17 cellular contexts compared by ENCODE assay signal in the genomic region with DNA sequence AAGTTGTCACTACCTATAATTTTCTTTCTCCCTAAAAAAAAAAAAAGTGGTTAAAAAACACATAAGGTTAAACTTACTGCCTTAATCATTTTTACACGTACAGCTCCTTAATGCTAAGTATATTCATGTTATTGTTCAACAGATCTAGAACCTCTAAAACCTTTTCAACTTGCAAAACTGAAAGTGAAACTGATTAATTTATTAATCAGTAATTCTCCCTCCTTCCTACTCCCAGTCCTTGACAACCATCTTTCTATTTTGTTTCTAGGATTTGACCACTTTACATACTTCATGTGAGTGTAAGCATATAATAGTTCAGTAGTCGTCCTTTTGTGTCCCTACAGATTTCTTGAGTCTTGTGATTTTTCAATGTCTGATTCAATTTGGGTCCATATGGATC.
DNase-seq lines count a peak whose midpoint lies in the region; FAIRE-seq and TF ChIP-seq lines count a peak whose summit lies in the region.
"Had no signal": no experiment of that assay in that cellular context is flagged by ENCODE, and none has a peak within 500 bp of the region (broad histone marks: within the 10 kb centered on the region; RNA-seq: fewer than 3 reads in every experiment).

No MANE protein-coding gene starts in this region.

- H3K27me3 ChIP-seq in SK-N-SH (ENCODE audit: insufficient read depth) (no peaks in the 10 kb centered on the region), smooth muscle cell (ENCODE audit: low read depth) (no peaks in the 10 kb centered on the region), tibial artery (no peaks in the 10 kb centered on the region)
- H3K27me3 ChIP-seq: BLaER1 treated with 17β-estradiol and CSF1 and Interleukin-3, amounts not matched to agents 10 nM and 100 nM; esophagus squamous epithelium had no signal

- CTCF ChIA-PET in SK-N-SH (lab: Yijun Ruan, JAX): interaction anchor here (1.2 to 2.3 kb wide), 2 partner anchors 14 to 539 kb away, joined by 4 to 6 read pairs; no protein-coding TSS in a partner anchor

- peak; percentile 9 for DNase-seq in HTR-8/SVneo (ENCODE audit: insufficient read length, low spot score)
- no peak for DNase-seq in SK-N-SH
- DNase-seq in fibroblast of pulmonary artery (ENCODE audit: low read depth): peak; percentile 11
- no peak for DNase-seq in smooth muscle cell (lab: John Stamatoyannopoulos, UW; ENCODE audit: unreplicated experiment)
- no peak for DNase-seq in DMS79 (lab: John Stamatoyannopoulos, UW)
- no peak for DNase-seq in tibial artery
- no peak for DNase-seq in NOMO-1 (lab: John Stamatoyannopoulos, UW; ENCODE audit: unreplicated experiment in 2 of 2)
- DNase-seq: activated CD4-positive, CD25-positive, alpha-beta regulatory T cell treated with anti-CD3 and anti-CD28 coated beads, Interleukin-2, amount 50 U/mL, for 72 hours; activated naive CD8-positive, alpha-beta T cell treated with anti-CD3 and anti-CD28 coated beads, Interleukin-2, amount 10 ng/mL, durations not matched to agents 7 days and 5 days; DMS153; esophagus squamous epithelium; IMR-90; natural killer cell; NCI-H1048; NCI-H524 treated with DMSO at 0.1 percent for 48 hours; substantia nigra had no signal

- TF ChIP-seq RAD21 in SK-N-SH (IDR thresholded peaks at IDR 0.05; ENCODE audit: low read length): no peak

- H3K4me3 ChIP-seq in SK-N-SH (ENCODE audit: low read depth in 2 of 2, low read length in 1 of 2) (peak overlapping the region in 1 of 2 experiments; percentile 4; a peak in 1 of 4 replicates), fibroblast of pulmonary artery (replicated peaks; ENCODE audit: low read depth, low read length) (peak overlapping the region; percentile 5), smooth muscle cell (no peak overlapping the region), tibial artery (no peak overlapping the region)
- H3K4me3 ChIP-seq: BLaER1 treated with 17β-estradiol and CSF1 and Interleukin-3, amounts not matched to agents 10 nM and 100 nM had no signal

- H3K9ac ChIP-seq in SK-N-SH (no peak overlapping the region), smooth muscle cell (ENCODE audit: low read depth) (no peak overlapping the region)
- H3K9ac ChIP-seq: BLaER1 treated with 17β-estradiol and CSF1 and Interleukin-3, amounts not matched to agents 10 nM and 100 nM had no signal

- H3K9me3 ChIP-seq in SK-N-SH: no peaks in the 10 kb centered on the region
- no peaks in the 10 kb centered on the region for H3K9me3 ChIP-seq in smooth muscle cell (replicated peaks; ENCODE audit: low read depth)
- no peaks in the 10 kb centered on the region for H3K9me3 ChIP-seq in tibial artery
- H3K9me3 ChIP-seq: BLaER1 treated with 17β-estradiol and CSF1 and Interleukin-3, amounts not matched to agents 10 nM and 100 nM; esophagus squamous epithelium had no signal

- WGBS in SK-N-SH (ENCODE audit: low lambda C conversion rate): 30% methylated on average over 2 of the region's 2 CpGs
- WGBS in smooth muscle cell (ENCODE audit: low lambda C conversion rate): 83% methylated on average over 2 of the region's 2 CpGs

- H3K4me1 ChIP-seq in SK-N-SH (ENCODE audit: control insufficient read depth in 1 of 2, insufficient read depth in 2 of 2, low read depth in 1 of 2, low read length in 1 of 2) (no peaks in the 10 kb centered on the region), smooth muscle cell (ENCODE audit: low read depth) (no peaks in the 10 kb centered on the region), tibial artery (no peaks in the 10 kb centered on the region)
- H3K4me1 ChIP-seq: BLaER1 treated with 17β-estradiol and CSF1 and Interleukin-3, amounts not matched to agents 10 nM and 100 nM; esophagus squamous epithelium had no signal

- no peak for FAIRE-seq in HTR-8/SVneo (lab: Jason Lieb, UNC)

- no peaks in the 10 kb centered on the region for H3K79me2 ChIP-seq in SK-N-SH (ENCODE audit: insufficient read depth)
- no peaks in the 10 kb centered on the region for H3K79me2 ChIP-seq in smooth muscle cell (ENCODE audit: low read depth)

- POLR2A ChIA-PET in SK-N-SH (lab: Yijun Ruan, JAX): no interaction called here

- H3K4me2 ChIP-seq in SK-N-SH (peak overlapping the region; percentile 35), smooth muscle cell (peak overlapping the region; percentile 51)

- peak overlapping the region in 1 of 2 experiments; percentile 6; a peak in 1 of 4 replicates for H3K27ac ChIP-seq in SK-N-SH (ENCODE audit: low read depth in 2 of 2, low read length in 1 of 2)
- no peak overlapping the region for H3K27ac ChIP-seq in smooth muscle cell (ENCODE audit: low read depth)
- no peak overlapping the region for H3K27ac ChIP-seq in tibial artery
- H3K27ac ChIP-seq: BLaER1 treated with 17β-estradiol and CSF1 and Interleukin-3, amounts not matched to agents 10 nM and 100 nM; esophagus squamous epithelium had no signal

- H3F3A ChIP-seq in SK-N-SH (replicated peaks; ENCODE audit: insufficient read depth): no peaks in the 10 kb centered on the region
- no peaks in the 10 kb centered on the region for H3F3A ChIP-seq in smooth muscle cell (ENCODE audit: low read depth)

- intact Hi-C loops in tibial artery (cut with DNase I; ENCODE audit: low total_unique reads): no loop called here

- no peaks in the 10 kb centered on the region for H3K9me2 ChIP-seq in SK-N-SH

- H3K36me3 ChIP-seq in SK-N-SH (replicated peaks in 1 of 2; ENCODE audit: control insufficient read depth in 1 of 2, insufficient read depth in 2 of 2, low read length in 1 of 2) (no peaks in the 10 kb centered on the region), smooth muscle cell (ENCODE audit: low read depth) (no peaks in the 10 kb centered on the region), tibial artery (no peaks in the 10 kb centered on the region)
- H3K36me3 ChIP-seq: BLaER1 treated with 17β-estradiol and CSF1 and Interleukin-3, amounts not matched to agents 10 nM and 100 nM; esophagus squamous epithelium had no signal

- no peak for TF ChIP-seq CTCF in SK-N-SH (IDR thresholded peaks at IDR 0.05)
- no peak for TF ChIP-seq CTCF in fibroblast of pulmonary artery (IDR thresholded peaks at IDR 0.05; ENCODE audit: low read length, missing control alignments)
- TF ChIP-seq CTCF in smooth muscle cell (IDR thresholded peaks at IDR 0.05; ENCODE audit: borderline replicate concordance, insufficient read depth, poor library complexity, severe bottlenecking): no peak
- no peak for TF ChIP-seq CTCF in tibial artery (IDR thresholded peaks at IDR 0.05)

- H4K20me1 ChIP-seq in SK-N-SH (ENCODE audit: insufficient read depth) (no peaks in the 10 kb centered on the region), smooth muscle cell (ENCODE audit: low read depth) (no peaks in the 10 kb centered on the region)
- H4K20me1 ChIP-seq: BLaER1 treated with 17β-estradiol and CSF1 and Interleukin-3, amounts not matched to agents 10 nM and 100 nM had no signal

- H2AFZ ChIP-seq in SK-N-SH (ENCODE audit: low read depth) (peak overlapping the region; percentile 44), smooth muscle cell (ENCODE audit: low read depth) (peak overlapping the region; percentile 73)

- TF ChIP-seq EP300 in SK-N-SH (IDR thresholded peaks at IDR 0.05; ENCODE audit: borderline replicate concordance in 1 of 2, low read depth in 1 of 2, low read length in 1 of 2): no peak

TF ChIP-seq in SK-N-SH, 30 proteins besides CTCF, POLR2A, EP300 and RAD21:
- no peak for TF ChIP-seq FOXM1 (IDR thresholded peaks at IDR 0.05; ENCODE audit: low read depth)
- TF ChIP-seq NFIC (IDR thresholded peaks at IDR 0.05; ENCODE audit: borderline replicate concordance): no peak
- TF ChIP-seq EZH2phosphoT487 (IDR thresholded peaks at IDR 0.05; ENCODE audit: borderline replicate concordance, low read depth): no peak
- no peak for TF ChIP-seq CHD2 (IDR thresholded peaks at IDR 0.05; ENCODE audit: low read length, partially characterized antibody)
- no peak for TF ChIP-seq JUND (IDR thresholded peaks at IDR 0.05)

Comparison
In these comparisons a context has a peak if more than half of its experiments do, and no peak if none do; other contexts are left out.
1. DNase-seq: peak in HTR-8/SVneo (single experiment) and fibroblast of pulmonary artery (single experiment); none in SK-N-SH (single experiment), smooth muscle cell (single experiment), DMS79 (single experiment), tibial artery (0 of 2) and NOMO-1 (0 of 2).